Comparison of ENCODE assay signal across 25 cellular contexts in genomic region chr20:43731927-43732326, GRCh38. TPM values are rescaled to one million over a fixed set of nuclear protein-coding genes. Genes with fewer than 3 reads are reported as not detected.
"Had no signal": no experiment of that assay in that cellular context is flagged by ENCODE, and none has a peak within 500 bp of the region (broad histone marks: within the 10 kb centered on the region; RNA-seq: fewer than 3 reads in every experiment).

No MANE protein-coding gene starts in this region.

- H3K27ac ChIP-seq: adrenal gland, breast epithelium, esophagus muscularis mucosa, gastrocnemius medialis, left ventricle myocardium inferior, neural progenitor cell, upper lobe of left lung, WERI-Rb-1 had no signal

- H3K9ac ChIP-seq: neural progenitor cell had no signal

- H3K4me1 ChIP-seq: adrenal gland, breast epithelium, esophagus muscularis mucosa, gastrocnemius medialis, left ventricle myocardium inferior, upper lobe of left lung had no signal

- DNase-seq: activated CD4-positive, alpha-beta T cell treated with anti-CD3 and anti-CD28 coated beads, Interleukin-2, amount 10 ng/mL, durations not matched to agents 7 days and 5 days; activated CD4-positive, CD25-positive, alpha-beta regulatory T cell treated with anti-CD3 and anti-CD28 coated beads, Interleukin-2, amount 50 U/mL, for 72 hours; activated CD8-positive, alpha-beta memory T cell treated with anti-CD3 and anti-CD28 coated beads, Interleukin-2, amount 10 ng/mL, durations not matched to agents 7 days and 5 days; activated CD8-positive, alpha-beta T cell treated with anti-CD3 and anti-CD28 coated beads for 36 hours; adrenal gland; effector memory CD8-positive, alpha-beta T cell; gastrocnemius medialis; hippocampal formation; left ventricle myocardium inferior; naive thymus-derived CD8-positive, alpha-beta T cell; stimulated activated CD4-positive, alpha-beta T cell treated with anti-CD3 and anti-CD28 coated beads, Interleukin-4, amount 100 ng/mL, for 24 hours; stimulated activated naive CD8-positive, alpha-beta T cell treated with anti-CD3 and anti-CD28 coated beads, Interleukin-15, Interleukin-2, amounts not matched to agents 100 U/mL and 50 U/mL, for 24 hours; T-helper 2 cell; upper lobe of left lung; WERI-Rb-1 had no signal

- ATAC-seq: activated CD8-positive, alpha-beta memory T cell treated with anti-CD3 and anti-CD28 coated beads, Interleukin-2, amount 10 ng/mL, durations not matched to agents 7 days and 5 days; activated CD8-positive, alpha-beta T cell treated with anti-CD3 and anti-CD28 coated beads for 36 hours; effector memory CD8-positive, alpha-beta T cell; gastrocnemius medialis; naive thymus-derived CD8-positive, alpha-beta T cell; stimulated activated naive CD8-positive, alpha-beta T cell treated with anti-CD3 and anti-CD28 coated beads, Interleukin-15, Interleukin-2, amounts not matched to agents 100 U/mL and 50 U/mL, for 24 hours had no signal

- H3K27me3 ChIP-seq: gastrocnemius medialis, neural progenitor cell, upper lobe of left lung had no signal

- H3K36me3 ChIP-seq: adrenal gland, breast epithelium, esophagus muscularis mucosa, gastrocnemius medialis, left ventricle myocardium inferior, neural progenitor cell, upper lobe of left lung, WERI-Rb-1 had no signal

- H3K9me3 ChIP-seq: adrenal gland, breast epithelium, esophagus muscularis mucosa, gastrocnemius medialis, upper lobe of left lung had no signal

- H3K4me2 ChIP-seq: neural progenitor cell had no signal

- H3K4me3 ChIP-seq: adrenal gland, breast epithelium, esophagus muscularis mucosa, gastrocnemius medialis, left ventricle myocardium inferior, neural progenitor cell, upper lobe of left lung had no signal

- H2AFZ ChIP-seq: neural progenitor cell had no signal

RNA-seq across cellular contexts. Expression of gene GTSF1L, which starts 5.1 kb away (rescaled TPM):
- total RNA-seq: activated CD4-positive, alpha-beta T cell treated with anti-CD3 and anti-CD28 coated beads, Interleukin-2, amount 10 ng/mL, durations not matched to agents 7 days and 5 days; activated CD8-positive, alpha-beta T cell treated with anti-CD3 and anti-CD28 coated beads for 36 hours; adrenal gland; astrocyte; breast epithelium; dermis microvascular lymphatic vessel endothelial cell; esophagus muscularis mucosa; gastrocnemius medialis; left ventricle myocardium inferior; lung microvascular endothelial cell; mesothelial cell of epicardium; osteoblast; progenitor cell of endocrine pancreas; subcutaneous adipose tissue; upper lobe of left lung had no signal
- polyA plus RNA-seq: adrenal gland had no signal
